Comparison of ENCODE assay signal across 14 cellular contexts in genomic region chr17:3447625-3448024, GRCh38. TPM values are rescaled to one million over a fixed set of nuclear protein-coding genes. Genes with fewer than 3 reads are reported as not detected.
DNase-seq lines count a peak whose midpoint lies in the region; ATAC-seq and TF ChIP-seq lines count a peak whose summit lies in the region.
"Had no signal": no experiment of that assay in that cellular context is flagged by ENCODE, and none has a peak within 500 bp of the region (broad histone marks: within the 10 kb centered on the region; RNA-seq: fewer than 3 reads in every experiment).

No MANE protein-coding gene starts in this region.

- H3K4me2 ChIP-seq in GM23338 (no peak overlapping the region), hepatocyte (no peak overlapping the region)

- H2AFZ ChIP-seq in GM23338 (no peak overlapping the region), hepatocyte (no peak overlapping the region)

- no peaks in the 10 kb centered on the region for H3K36me3 Mint-ChIP-seq in GM23338 (ENCODE audit: low read depth)
- H3K36me3 Mint-ChIP-seq: naive thymus-derived CD4-positive, alpha-beta T cell had no signal

- no peaks in the 10 kb centered on the region for H4K20me1 ChIP-seq in GM23338 (replicated peaks; ENCODE audit: insufficient read depth)
- H4K20me1 ChIP-seq in hepatocyte (ENCODE audit: insufficient read depth, poor library complexity, severe bottlenecking): no peaks in the 10 kb centered on the region

- H3K9me2 ChIP-seq in GM23338 (ENCODE audit: insufficient read depth) (no peaks in the 10 kb centered on the region), hepatocyte (replicated peaks; ENCODE audit: insufficient read depth) (no peaks in the 10 kb centered on the region)

- TF ChIP-seq CTCF in BE2C (IDR thresholded peaks at IDR 0.05; ENCODE audit: low read depth, low read length) (peak; percentile 32; the same call in 1 of the 2 replicates), GM23338 (conservative IDR thresholded peaks at IDR 0.05; ENCODE audit: low read depth in 2 of 2) (peak; percentile 69 to 93), hepatocyte (IDR thresholded peaks at IDR 0.05; ENCODE audit: poor library complexity) (no peak), GM10248 (IDR thresholded peaks at IDR 0.05; ENCODE audit: control extremely low read depth, extremely low read depth, low read depth, missing control alignments) (no peak)

- H3K79me2 ChIP-seq in GM23338 (replicated peaks; ENCODE audit: insufficient read depth): no peaks in the 10 kb centered on the region
- H3K79me2 ChIP-seq in hepatocyte: no peaks in the 10 kb centered on the region

- H3K9me3 Mint-ChIP-seq in GM23338: no peaks in the 10 kb centered on the region

- H3K4me3 ChIP-seq in BE2C (ENCODE audit: low read depth, low read length) (no peak overlapping the region), GM23338 (no peak overlapping the region), hepatocyte (no peak overlapping the region)
- H3K4me3 ChIP-seq: SJCRH30 had no signal

- no peak overlapping the region for H3K4me3 Mint-ChIP-seq in GM23338
- H3K4me3 Mint-ChIP-seq: naive thymus-derived CD4-positive, alpha-beta T cell had no signal

- H3K27me3 ChIP-seq in BE2C (no peaks in the 10 kb centered on the region), GM23338 (ENCODE audit: insufficient read depth) (no peaks in the 10 kb centered on the region), hepatocyte (no peaks in the 10 kb centered on the region)
- H3K27me3 ChIP-seq: SJCRH30 had no signal

- peaks cover 3% of the 10 kb centered on the region; the same call in 1 of the 3 replicates for H3K4me1 Mint-ChIP-seq in GM23338
- H3K4me1 Mint-ChIP-seq: naive thymus-derived CD4-positive, alpha-beta T cell had no signal

- 0 out of 2 replicates have a peak overlapping the region, but pooled peaks have one; percentile 23 for H3K27ac Mint-ChIP-seq in GM23338
- H3K27ac Mint-ChIP-seq: naive thymus-derived CD4-positive, alpha-beta T cell had no signal

- WGBS in hepatocyte (ENCODE audit: low lambda C conversion rate, missing lambda C conversion rate): 51% methylated on average over 2 of the region's 2 CpGs

- ATAC-seq in GM23338: peak; percentile 98
- ATAC-seq in HG03097 (IDR thresholded peaks at IDR 0.05; ENCODE audit: low FRiP score, unreplicated experiment): no peak
- no peak for ATAC-seq in GM18907 (IDR thresholded peaks at IDR 0.05; ENCODE audit: unreplicated experiment)
- ATAC-seq: naive thymus-derived CD4-positive, alpha-beta T cell had no signal

- H3F3A ChIP-seq in GM23338 (replicated peaks; ENCODE audit: low read depth): no peaks in the 10 kb centered on the region

- DNase-seq in BE2C: no peak
- DNase-seq in GM23338 (ENCODE audit: low spot score): peak; percentile 80
- peak; percentile 63 for DNase-seq in OCI-M1 (lab: John Stamatoyannopoulos, UW)
- peak; percentile 10 for DNase-seq in hepatocyte (ENCODE audit: low spot score)
- DNase-seq in SIG-M5 (lab: John Stamatoyannopoulos, UW): no peak
- no peak for DNase-seq in GM10248 (ENCODE audit: extremely low spot score)
- DNase-seq: activated CD4-positive, alpha-beta T cell treated with anti-CD3 and anti-CD28 coated beads, Interleukin-2, amount 50 U/mL, for 4 hours; glutamatergic neuron; naive thymus-derived CD4-positive, alpha-beta T cell had no signal

- CTCF ChIA-PET in GM10248 (lab: Yijun Ruan, JAX): no interaction called here

- no peak overlapping the region for H3K27ac ChIP-seq in GM23338 (ENCODE audit: low read depth)
- no peak overlapping the region for H3K27ac ChIP-seq in hepatocyte
- H3K27ac ChIP-seq: SJCRH30 had no signal

- H3K9me3 ChIP-seq in BE2C: no peaks in the 10 kb centered on the region
- no peaks in the 10 kb centered on the region for H3K9me3 ChIP-seq in hepatocyte (ENCODE audit: low read depth)
- H3K9me3 ChIP-seq: SJCRH30 had no signal

- no peaks in the 10 kb centered on the region for H3K27me3 Mint-ChIP-seq in GM23338 (ENCODE audit: insufficient read depth, low read depth, poor library complexity)

- POLR2A ChIA-PET in GM10248 (lab: Yijun Ruan, JAX): no interaction called here

- H3K4me1 ChIP-seq in BE2C (no peaks in the 10 kb centered on the region), GM23338 (ENCODE audit: insufficient read depth) (no peaks in the 10 kb centered on the region), hepatocyte (ENCODE audit: insufficient read depth) (peaks cover 4% of the 10 kb centered on the region)
- H3K4me1 ChIP-seq: SJCRH30 had no signal

- H3K36me3 ChIP-seq in BE2C (no peaks in the 10 kb centered on the region), GM23338 (ENCODE audit: insufficient read depth) (no peaks in the 10 kb centered on the region), hepatocyte (replicated peaks; ENCODE audit: insufficient read depth, low read depth) (no peaks in the 10 kb centered on the region)
- H3K36me3 ChIP-seq: SJCRH30 had no signal

TF ChIP-seq in GM23338, 12 proteins besides CTCF, POLR2A, EP300 and RAD21:
- TF ChIP-seq JUNB (IDR thresholded peaks at IDR 0.05; ENCODE audit: unreplicated experiment) (no peak), CREB1 (CRISPR knock-in tag; IDR thresholded peaks at IDR 0.05; ENCODE audit: low read depth) (peak; percentile 72)

RNA-seq across cellular contexts. Expression of gene OR1E2, which starts 14.0 kb away (rescaled TPM):
- not detected for polyA plus RNA-seq in BE2C (2012; ENCODE audit: insufficient read depth, insufficient read length, low read depth)
- not detected in 2 replicates for total RNA-seq in GM23338 (2014; rRNA removed; shearing (Covaris generic))
- polyA plus RNA-seq in GM23338 (2016; fragmentation: Nextera tagmentation; extraction: Ambion mirVana) (not detected in 2 replicates), hepatocyte (not detected in 2 replicates)
- total RNA-seq in hepatocyte: not detected in 2 replicates
- total RNA-seq: M059J; naive thymus-derived CD4-positive, alpha-beta T cell had no signal
- polyA plus RNA-seq: naive thymus-derived CD4-positive, alpha-beta T cell had no signal

RNA-seq across cellular contexts. Expression of gene SPATA22, which starts 24.0 kb away (rescaled TPM):
- not detected for polyA plus RNA-seq in BE2C (2012; ENCODE audit: insufficient read depth, insufficient read length, low read depth)
- total RNA-seq in GM23338 (2014; rRNA removed; shearing (Covaris generic)): not detected in 2 replicates
- polyA plus RNA-seq in GM23338 (2016; fragmentation: Nextera tagmentation; extraction: Ambion mirVana) (not detected in 2 replicates), hepatocyte (not detected in 2 replicates)
- total RNA-seq in hepatocyte: not detected in 2 replicates
- total RNA-seq: M059J had no signal
- polyA plus RNA-seq: naive thymus-derived CD4-positive, alpha-beta T cell had no signal

RNA-seq across cellular contexts. Expression of gene ASPA, which starts 28.2 kb away (rescaled TPM):
- polyA plus RNA-seq in BE2C (2012; ENCODE audit: insufficient read depth, insufficient read length, low read depth): not detected
- 0.04 TPM in 1 of 2 replicates, not detected in the other for total RNA-seq in GM23338 (2014; rRNA removed; shearing (Covaris generic))
- 0.13 TPM in 1 of 2 replicates, not detected in the other for polyA plus RNA-seq in GM23338 (2016; fragmentation: Nextera tagmentation; extraction: Ambion mirVana)
- total RNA-seq in hepatocyte: 0.27 and 1.2 TPM in 2 replicates
- polyA plus RNA-seq in hepatocyte: 0.08 and 0.66 TPM in 2 replicates
- total RNA-seq: M059J; naive thymus-derived CD4-positive, alpha-beta T cell had no signal
- polyA plus RNA-seq: naive thymus-derived CD4-positive, alpha-beta T cell had no signal

RNA-seq across cellular contexts. Expression of gene OR3A3, which starts 36.5 kb away (rescaled TPM):
- not detected for polyA plus RNA-seq in BE2C (2012; ENCODE audit: insufficient read depth, insufficient read length, low read depth)
- total RNA-seq in GM23338 (2014; rRNA removed; shearing (Covaris generic)): not detected in 2 replicates
- polyA plus RNA-seq in GM23338 (2016; fragmentation: Nextera tagmentation; extraction: Ambion mirVana): not detected in 2 replicates
- total RNA-seq in hepatocyte: not detected in 2 replicates
- not detected in 2 replicates for polyA plus RNA-seq in hepatocyte
- total RNA-seq: M059J; naive thymus-derived CD4-positive, alpha-beta T cell; SJCRH30 had no signal
- polyA plus RNA-seq: naive thymus-derived CD4-positive, alpha-beta T cell; thymus had no signal

RNA-seq across cellular contexts. Expression of gene OR1E1, which starts 49.4 kb away (rescaled TPM):
- polyA plus RNA-seq in BE2C (2012; ENCODE audit: insufficient read depth, insufficient read length, low read depth): not detected
- total RNA-seq in GM23338 (2014; rRNA removed; shearing (Covaris generic)): not detected in 2 replicates
- polyA plus RNA-seq in GM23338 (2016; fragmentation: Nextera tagmentation; extraction: Ambion mirVana) (not detected in 2 replicates), hepatocyte (not detected in 2 replicates)
- not detected in 2 replicates for total RNA-seq in hepatocyte
- total RNA-seq: M059J; naive thymus-derived CD4-positive, alpha-beta T cell had no signal
- polyA plus RNA-seq: naive thymus-derived CD4-positive, alpha-beta T cell had no signal

Comparison
In these comparisons a context has a peak if more than half of its experiments do, and no peak if none do; other contexts are left out.
1. DNase-seq: peak in GM23338 (single experiment), OCI-M1 (single experiment) and hepatocyte (single experiment); none in BE2C (single experiment), SIG-M5 (single experiment) and GM10248 (single experiment).
2. CTCF ChIP-seq: peak in BE2C (single experiment) and GM23338 (2 of 2); none in hepatocyte (single experiment) and GM10248 (single experiment).